1 cellular context compared by ENCODE assay signal in the genomic region with DNA sequence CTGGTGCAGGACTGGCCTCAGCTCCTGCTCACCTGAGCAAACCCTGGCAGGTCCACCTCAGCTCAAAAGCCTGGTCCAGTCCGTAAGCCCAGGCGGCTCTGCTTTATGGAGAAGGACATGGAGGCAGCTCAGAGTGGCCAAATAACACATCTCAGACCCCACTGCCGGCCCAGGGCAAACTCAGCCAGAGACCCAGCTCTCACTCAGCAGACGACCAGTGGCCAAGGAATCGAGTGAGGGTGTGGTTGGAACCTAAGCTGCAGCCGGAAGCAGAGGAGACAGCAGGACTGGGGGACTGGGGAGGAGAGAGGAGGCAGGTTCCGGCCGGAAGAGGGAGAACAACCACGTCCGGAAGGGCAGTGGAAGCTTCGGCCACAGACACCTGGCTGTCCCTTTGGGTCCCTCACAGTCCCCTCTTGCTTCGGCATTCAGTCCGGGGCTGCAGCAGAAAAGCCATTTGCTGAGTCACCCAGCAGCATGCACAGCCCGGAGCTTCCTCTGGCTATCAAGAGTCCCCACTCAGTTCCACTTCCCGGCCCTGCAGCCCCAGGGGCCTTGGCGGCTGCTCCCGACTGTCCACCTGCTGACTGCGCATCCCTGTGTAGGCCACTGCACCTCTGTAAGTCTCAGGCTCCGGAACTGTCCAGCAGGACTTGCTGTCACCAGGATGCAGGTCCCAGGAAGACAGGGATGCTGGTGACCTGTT.
TF ChIP-seq lines count a peak whose summit lies in the region.

No MANE protein-coding gene starts in this region.

TF ChIP-seq in K562, 482 proteins besides CTCF, POLR2A, EP300 and RAD21 (continued from another document):
- TF ChIP-seq, protein P1, sequence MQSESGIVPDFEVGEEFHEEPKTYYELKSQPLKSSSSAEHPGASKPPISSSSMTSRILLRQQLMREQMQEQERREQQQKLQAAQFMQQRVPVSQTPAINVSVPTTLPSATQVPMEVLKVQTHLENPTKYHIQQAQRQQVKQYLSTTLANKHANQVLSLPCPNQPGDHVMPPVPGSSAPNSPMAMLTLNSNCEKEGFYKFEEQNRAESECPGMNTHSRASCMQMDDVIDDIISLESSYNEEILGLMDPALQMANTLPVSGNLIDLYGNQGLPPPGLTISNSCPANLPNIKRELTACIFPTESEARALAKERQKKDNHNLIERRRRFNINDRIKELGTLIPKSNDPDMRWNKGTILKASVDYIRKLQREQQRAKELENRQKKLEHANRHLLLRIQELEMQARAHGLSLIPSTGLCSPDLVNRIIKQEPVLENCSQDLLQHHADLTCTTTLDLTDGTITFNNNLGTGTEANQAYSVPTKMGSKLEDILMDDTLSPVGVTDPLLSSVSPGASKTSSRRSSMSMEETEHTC (IDR thresholded peaks at IDR 0.05) = no peak
- TF ChIP-seq HCFC1 (IDR thresholded peaks at IDR 0.05; ENCODE audit: low read depth, low read length) (peak; percentile 66), ZNF77 (CRISPR knock-in tag; IDR thresholded peaks at IDR 0.05) (no peak)
- TF ChIP-seq, protein P2, sequence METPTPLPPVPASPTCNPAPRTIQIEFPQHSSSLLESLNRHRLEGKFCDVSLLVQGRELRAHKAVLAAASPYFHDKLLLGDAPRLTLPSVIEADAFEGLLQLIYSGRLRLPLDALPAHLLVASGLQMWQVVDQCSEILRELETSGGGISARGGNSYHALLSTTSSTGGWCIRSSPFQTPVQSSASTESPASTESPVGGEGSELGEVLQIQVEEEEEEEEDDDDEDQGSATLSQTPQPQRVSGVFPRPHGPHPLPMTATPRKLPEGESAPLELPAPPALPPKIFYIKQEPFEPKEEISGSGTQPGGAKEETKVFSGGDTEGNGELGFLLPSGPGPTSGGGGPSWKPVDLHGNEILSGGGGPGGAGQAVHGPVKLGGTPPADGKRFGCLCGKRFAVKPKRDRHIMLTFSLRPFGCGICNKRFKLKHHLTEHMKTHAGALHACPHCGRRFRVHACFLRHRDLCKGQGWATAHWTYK (CRISPR knock-in tag; IDR thresholded peaks at IDR 0.05) = no peak
TF ChIP-seq in K562: peak in this region for 40.
